10 cellular contexts compared by ENCODE assay signal in genomic region chr11:74636633-74637184, GRCh38. TPM values are rescaled to one million over a fixed set of nuclear protein-coding genes. Genes with fewer than 3 reads are reported as not detected.
DNase-seq lines count a peak whose midpoint lies in the region; TF ChIP-seq lines count a peak whose summit lies in the region.
"Had no signal": no experiment of that assay in that cellular context is flagged by ENCODE, and none has a peak within 500 bp of the region (broad histone marks: within the 10 kb centered on the region; RNA-seq: fewer than 3 reads in every experiment).

No MANE protein-coding gene starts in this region.

- no peak overlapping the region for H3K27ac ChIP-seq in left ventricle myocardium inferior (replicated peaks)

- DNase-seq in AG09319 (ENCODE audit: extremely low read depth, low read depth) (peak; percentile 73), HPDE6-E6E7 (ENCODE audit: extremely low spot score) (peak; percentile 63), amniotic stem cell (lab: John Stamatoyannopoulos, UW) (peak; percentile 35), lung microvascular endothelial cell (ENCODE audit: low read depth in 2 of 2) (peak; percentile 56 to 92), T1000 (lab: John Stamatoyannopoulos, UW) (no peak), NCI-H1436 (lab: John Stamatoyannopoulos, UW) (no peak), NCI-H82 (lab: John Stamatoyannopoulos, UW) (no peak), left ventricle myocardium inferior (no peak)
- DNase-seq: aorta; stimulated activated CD4-positive, alpha-beta T cell treated with anti-CD3 and anti-CD28 coated beads, Interleukin-1b, Interleukin-23, amount 100 ng/mL, for 48 hours had no signal

- intact Hi-C loops in left ventricle myocardium inferior (cut with micrococcal nuclease), result loop anchor here (10.0 kb wide), 1 partner anchor 88 kb away; no protein-coding TSS in a partner anchor

- H3K9me3 ChIP-seq in left ventricle myocardium inferior (replicated peaks), result no peaks in the 10 kb centered on the region

- H3K4me1 ChIP-seq in left ventricle myocardium inferior, result no peaks in the 10 kb centered on the region

- H3K36me3 ChIP-seq in left ventricle myocardium inferior, result peaks cover 38% of the 10 kb centered on the region

- H3K4me3 ChIP-seq in left ventricle myocardium inferior, result no peak overlapping the region

- H3K27me3 ChIP-seq in left ventricle myocardium inferior (ENCODE audit: low read depth), result no peaks in the 10 kb centered on the region

- no peak for TF ChIP-seq CTCF in AG09319 (IDR thresholded peaks at IDR 0.05; ENCODE audit: low read depth, low read length)
- TF ChIP-seq CTCF in left ventricle myocardium inferior (IDR thresholded peaks at IDR 0.05; ENCODE audit: borderline replicate concordance), result no peak

RNA-seq across cellular contexts. Expression of gene POLD3, which starts 44.3 kb away (rescaled TPM):
- total RNA-seq in lung microvascular endothelial cell (7.5 and 8.3 TPM in 2 replicates), left ventricle myocardium inferior (6.2 TPM)

Comparison
In these comparisons a context has a peak if more than half of its experiments do, and no peak if none do; other contexts are left out.
1. DNase-seq: peak in AG09319 (single experiment), HPDE6-E6E7 (single experiment), amniotic stem cell (single experiment) and lung microvascular endothelial cell (2 of 2); none in T1000 (single experiment), NCI-H1436 (single experiment), NCI-H82 (single experiment) and left ventricle myocardium inferior (single experiment).